Comparison of ENCODE assay signal across 11 cellular contexts in the genomic region with DNA sequence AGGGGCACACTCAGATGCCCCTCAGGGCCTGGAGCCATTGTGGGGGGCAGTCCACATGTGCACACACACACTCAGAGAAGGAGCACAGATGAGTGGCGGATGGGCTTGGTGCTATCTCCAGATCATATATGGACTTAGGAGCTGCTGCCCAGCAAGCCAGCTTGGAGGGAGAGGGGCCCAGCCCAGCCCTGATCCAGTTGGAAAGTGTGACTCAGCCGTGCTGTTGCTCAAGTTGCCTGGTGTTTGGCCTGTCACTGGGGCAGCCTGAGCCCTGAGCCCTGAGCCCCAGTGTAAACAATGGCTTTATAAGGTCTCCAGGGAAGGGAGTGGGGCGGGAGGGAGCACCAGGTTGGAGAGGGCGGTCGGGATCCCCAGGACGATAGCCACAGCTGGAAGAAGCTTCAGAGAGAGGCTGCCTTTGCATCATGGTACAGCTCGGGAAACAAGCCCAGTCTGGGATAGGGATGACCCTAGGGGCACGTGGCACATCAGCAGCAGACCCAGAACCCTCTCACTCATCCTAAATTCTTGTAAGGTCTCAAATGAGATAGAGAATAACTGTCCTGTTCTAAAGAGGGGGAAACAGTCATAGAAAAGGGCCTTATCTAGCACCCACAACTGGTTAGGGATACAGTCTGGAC. TPM values are rescaled to one million over a fixed set of nuclear protein-coding genes. Genes with fewer than 3 reads are reported as not detected.
A peak's percentile ranks its signal among the peaks of the same experiment; 100 is the strongest.
DNase-seq lines count a peak whose midpoint lies in the region; ATAC-seq and TF ChIP-seq lines count a peak whose summit lies in the region.
"Had no signal": no experiment of that assay in that cellular context is flagged by ENCODE, and none has a peak within 500 bp of the region (broad histone marks: within the 10 kb centered on the region; RNA-seq: fewer than 3 reads in every experiment).

No MANE protein-coding gene starts in this region.

- H3K9me3 ChIP-seq in WERI-Rb-1 (ENCODE audit: severe bottlenecking) (no peaks in the 10 kb centered on the region), heart left ventricle (no peaks in the 10 kb centered on the region), sigmoid colon (no peaks in the 10 kb centered on the region)

- no peak overlapping the region for H3K27ac ChIP-seq in WERI-Rb-1
- H3K27ac ChIP-seq in heart left ventricle, result peak overlapping the region in 10 of 12 donors; percentile 11 to 99 (median 44)
- peak overlapping the region; percentile 96 to 100 (median 99) for H3K27ac ChIP-seq in sigmoid colon

- ATAC-seq in heart left ventricle (peak; percentile 22 to 73 (median 52)), GM18870 (IDR thresholded peaks at IDR 0.05; ENCODE audit: unreplicated experiment) (no peak), GM21737 (IDR thresholded peaks at IDR 0.05; ENCODE audit: unreplicated experiment) (no peak)

- H3K36me3 ChIP-seq in WERI-Rb-1 (peaks cover 21% of the 10 kb centered on the region), heart left ventricle (peaks cover 0 to 79% (median 74%) of the 10 kb centered on the region in 9 donors), sigmoid colon (peaks cover 39 to 69% (median 40%) of the 10 kb centered on the region in 4 donors)

- no peak for TF ChIP-seq POLR2A in heart left ventricle (IDR thresholded peaks at IDR 0.05)
- TF ChIP-seq POLR2A in sigmoid colon (IDR thresholded peaks at IDR 0.05), result peak in 1 of 2 donors; percentile 36

- H3K4me1 ChIP-seq in heart left ventricle (peaks cover 0 to 65% (median 23%) of the 10 kb centered on the region in 12 donors), sigmoid colon (peaks cover 0 to 84% (median 80%) of the 10 kb centered on the region in 4 donors)

- WGBS in heart left ventricle, 4 donors, result 58 to 65% (median 63%) methylated on average over 8 of the region's 8 CpGs
- WGBS in sigmoid colon, 2 donors, result 77 to 78% methylated on average over 8 of the region's 8 CpGs

- H3K4me3 ChIP-seq in WERI-Rb-1 (ENCODE audit: low read depth, low read length) (no peak overlapping the region), heart left ventricle (no peak overlapping the region), sigmoid colon (no peak overlapping the region)

- DNase-seq in ELR (ENCODE audit: low read depth) (peak; percentile 92), WERI-Rb-1 (peak; percentile 28), heart left ventricle (peak in 3 of 5 donors; percentile 79 to 90 (median 81)), sigmoid colon (peak; percentile 99), NCI-H1417 (lab: John Stamatoyannopoulos, UW) (no peak), COR-L47 (lab: John Stamatoyannopoulos, UW) (no peak)

- intact Hi-C loops in heart left ventricle (cut with DNase I), result loop anchor here in 4 of 10 donors (5.0 to 10.0 kb wide), 3 partner anchors 132 to 172 kb away; no protein-coding TSS in a partner anchor
- intact Hi-C loops in sigmoid colon (cut with DNase I), result no loop called here

- TF ChIP-seq CTCF in WERI-Rb-1 (IDR thresholded peaks at IDR 0.05; ENCODE audit: low read depth, low read length), result no peak
- TF ChIP-seq CTCF in heart left ventricle (IDR thresholded peaks at IDR 0.05), result no peak
- no peak for TF ChIP-seq CTCF in sigmoid colon (IDR thresholded peaks at IDR 0.05)

- H3K27me3 ChIP-seq in WERI-Rb-1 (ENCODE audit: insufficient read depth, low read depth, severe bottlenecking) (no peaks in the 10 kb centered on the region), heart left ventricle (no peaks in the 10 kb centered on the region), sigmoid colon (no peaks in the 10 kb centered on the region)

- peak in 3 of 4 donors; percentile 85 to 96 (median 90) for TF ChIP-seq EP300 in sigmoid colon (IDR thresholded peaks at IDR 0.05)

RNA-seq across cellular contexts. Expression of a gene that starts 4.8 kb away (rescaled TPM):
- total RNA-seq in heart left ventricle (100 to 1,000 TPM in 1 of 9 donors, 10 to 100 TPM in 8; 35.0 to 183 (median 52.9) TPM), sigmoid colon (1,000 to 10,000 TPM in 3 of 4 donors, 100 to 1,000 TPM in 1; 868 to 1,938 (median 1,638) TPM)
- polyA plus RNA-seq in heart left ventricle (10 to 100 TPM; 72.3 to 76.6 TPM), sigmoid colon (100 to 1,000 TPM in 2 of 3 donors, 10 to 100 TPM in 1; 40.9 to 192 (median 169) TPM)

RNA-seq across cellular contexts. Expression of a gene that starts 20.2 kb away (rescaled TPM):
- 10 to 100 TPM in 8 of 9 donors, 1 to 10 TPM in 1; 8.4 to 23.1 (median 21.6) TPM for total RNA-seq in heart left ventricle
- 10 to 100 TPM in 1 of 2 donors, 1 to 10 TPM in 1; 9.7 to 12.9 TPM for polyA plus RNA-seq in heart left ventricle
- total RNA-seq in sigmoid colon, result 1 to 10 TPM; 1.1 to 2.2 (median 1.8) TPM
- polyA plus RNA-seq in sigmoid colon, result 10 to 100 TPM; 11.4 to 15.3 (median 12.5) TPM
- total RNA-seq: mononuclear cell, subcutaneous adipose tissue had no signal

RNA-seq across cellular contexts. Expression of a gene that starts 21.4 kb away (rescaled TPM):
- total RNA-seq in heart left ventricle, result 100 to 1,000 TPM; 114 to 270 (median 167) TPM
- polyA plus RNA-seq in heart left ventricle, result 100 to 1,000 TPM in 1 of 2 donors, 10 to 100 TPM in 1; 55.5 to 257 TPM
- total RNA-seq in sigmoid colon, result 1,000 to 10,000 TPM in 3 of 4 donors, 100 to 1,000 TPM in 1; 987 to 1,789 (median 1,228) TPM
- 100 to 1,000 TPM in 1 of 3 donors, 10 to 100 TPM in 2; 23.8 to 103 (median 29.4) TPM for polyA plus RNA-seq in sigmoid colon

RNA-seq across cellular contexts. Expression of a gene that starts 37.7 kb away (rescaled TPM):
- total RNA-seq in heart left ventricle (not detected), sigmoid colon (not detected)
- polyA plus RNA-seq in heart left ventricle (not detected), sigmoid colon (1 to 10 TPM in 1 of 3 donors, not detected in 2; 5.2 TPM)
- total RNA-seq: mononuclear cell, OCI-LY7, subcutaneous adipose tissue had no signal

RNA-seq across cellular contexts. Expression of a gene that starts 57.4 kb away (rescaled TPM):
- total RNA-seq in heart left ventricle (10 to 100 TPM; 20.0 to 26.6 (median 23.1) TPM), sigmoid colon (10 to 100 TPM; 30.1 to 33.5 (median 31.6) TPM)
- polyA plus RNA-seq in heart left ventricle (10 to 100 TPM; 11.4 to 31.5 TPM), sigmoid colon (10 to 100 TPM; 23.4 to 44.9 (median 43.2) TPM)

Comparison
In these comparisons a context has a peak if more than half of its experiments do, and no peak if none do; other contexts are left out.
1. DNase-seq: peak in ELR (single experiment), WERI-Rb-1 (single experiment), heart left ventricle (3 of 5) and sigmoid colon (single experiment); none in NCI-H1417 (0 of 3) and COR-L47 (single experiment).
2. ATAC-seq: peak in heart left ventricle (4 of 4); none in GM18870 (single experiment) and GM21737 (single experiment).
3. RNA of a gene that starts 4.8 kb away (total RNA-seq): 868 to 1,938 TPM in sigmoid colon; 35.0 to 183 TPM in heart left ventricle; every median in the first group is over 4 times any median in the second.